8 cellular contexts compared by ENCODE assay signal in the genomic region with DNA sequence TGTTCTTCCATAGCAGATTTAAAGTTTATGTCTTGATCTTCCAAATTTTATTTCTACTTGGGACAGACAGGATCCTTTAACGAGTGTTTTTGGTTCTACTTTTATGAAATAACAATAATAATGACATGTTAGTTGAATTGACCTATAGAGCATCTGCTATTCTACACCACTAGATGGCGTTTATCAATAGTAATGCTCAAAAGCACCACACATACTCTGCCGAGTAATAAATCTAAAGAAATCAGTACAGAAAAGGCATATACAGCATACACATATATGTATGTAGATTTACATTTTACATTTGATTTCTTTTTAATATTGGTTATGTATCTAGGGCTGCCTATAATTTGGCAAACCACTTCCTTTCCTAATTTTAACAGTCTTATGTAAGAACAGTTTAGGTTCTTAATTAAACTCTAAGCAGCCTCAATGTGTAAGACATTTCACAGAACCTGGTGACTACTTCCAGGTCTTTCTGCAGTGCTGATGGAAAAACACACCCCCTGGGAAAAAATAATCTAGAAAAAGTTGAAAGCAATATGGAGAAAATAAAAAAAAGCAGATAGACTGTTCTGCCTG. TPM values are rescaled to one million over a fixed set of nuclear protein-coding genes. Genes with fewer than 3 reads are reported as not detected.
DNase-seq lines count a peak whose midpoint lies in the region; ATAC-seq and TF ChIP-seq lines count a peak whose summit lies in the region.

No MANE protein-coding gene starts in this region.

- no peaks in the 10 kb centered on the region for H3K36me3 Mint-ChIP-seq in stimulated activated naive B cell treated with anti-CD40 and anti-IgM and Interleukin-4, amounts not matched to agents 10 μg/mL and 1 μg/mL and 100 μg/mL, for 72 hours

- H3K27me3 Mint-ChIP-seq in stimulated activated naive B cell treated with anti-CD40 and anti-IgM and Interleukin-4, amounts not matched to agents 10 μg/mL and 1 μg/mL and 100 μg/mL, for 72 hours, result peaks cover 0 to 9% of the 10 kb centered on the region in 2 donors

- intact Hi-C loops in adrenal gland (cut with DNase I), result loop anchor here (10.0 kb wide), 4 partner anchors 309 to 771 kb away; no protein-coding TSS in a partner anchor
- intact Hi-C loops in left ventricle myocardium superior (cut with micrococcal nuclease), result loop anchor here (5.0 kb wide), 1 partner anchor 391 kb away; no protein-coding TSS in a partner anchor

- no peak for TF ChIP-seq POLR2A in adrenal gland (IDR thresholded peaks at IDR 0.05)

- peak; percentile 72 to 88 (median 74) for TF ChIP-seq CTCF in adrenal gland (IDR thresholded peaks at IDR 0.05)

- H3K9me3 Mint-ChIP-seq in stimulated activated naive B cell treated with anti-CD40 and anti-IgM and Interleukin-4, amounts not matched to agents 10 μg/mL and 1 μg/mL and 100 μg/mL, for 72 hours, result no peaks in the 10 kb centered on the region

- 0 to 1% (median 0%) methylated on average over 3 of the region's 3 CpGs for WGBS in adrenal gland, 4 donors

- no peak overlapping the region for H3K4me3 Mint-ChIP-seq in stimulated activated naive B cell treated with anti-CD40 and anti-IgM and Interleukin-4, amounts not matched to agents 10 μg/mL and 1 μg/mL and 100 μg/mL, for 72 hours

- H3K4me3 ChIP-seq in adrenal gland, result no peak overlapping the region

- H3K9me3 ChIP-seq in adrenal gland (replicated peaks in 1 of 3), result no peaks in the 10 kb centered on the region

- H3K27ac Mint-ChIP-seq in stimulated activated naive B cell treated with anti-CD40 and anti-IgM and Interleukin-4, amounts not matched to agents 10 μg/mL and 1 μg/mL and 100 μg/mL, for 72 hours, result no peak overlapping the region

- peaks cover 1 to 4% of the 10 kb centered on the region in 2 donors for H3K4me1 Mint-ChIP-seq in stimulated activated naive B cell treated with anti-CD40 and anti-IgM and Interleukin-4, amounts not matched to agents 10 μg/mL and 1 μg/mL and 100 μg/mL, for 72 hours

- peak; percentile 65 for ATAC-seq in GM18520 (IDR thresholded peaks at IDR 0.05; ENCODE audit: unreplicated experiment)
- ATAC-seq in HG03095 (IDR thresholded peaks at IDR 0.05; ENCODE audit: unreplicated experiment), result peak; percentile 73
- ATAC-seq in left ventricle myocardium superior, result peak; percentile 63
- peak; percentile 74 to 82 for ATAC-seq in stimulated activated naive B cell treated with anti-CD40 and anti-IgM and Interleukin-4, amounts not matched to agents 10 μg/mL and 1 μg/mL and 100 μg/mL, for 72 hours (replicated peaks)

- H3K4me1 ChIP-seq in adrenal gland (replicated peaks in 1 of 2), result peaks cover 0 to 3% of the 10 kb centered on the region in 2 donors

- H3K36me3 ChIP-seq in adrenal gland (replicated peaks in 1 of 2), result no peaks in the 10 kb centered on the region

- peaks cover 3% of the 10 kb centered on the region for H3K27me3 ChIP-seq in adrenal gland

- DNase-seq in Ammon's horn (ENCODE audit: low spot score), result peak; percentile 51
- DNase-seq in NCI-H2171 (lab: John Stamatoyannopoulos, UW), result peak; percentile 58
- no peak for DNase-seq in adrenal gland
- DNase-seq in left ventricle myocardium superior, result no peak
- DNase-seq in stimulated activated naive B cell treated with anti-CD40 and anti-IgM and Interleukin-4, amounts not matched to agents 10 μg/mL and 1 μg/mL and 100 μg/mL, for 72 hours, result no peak
- no peak for DNase-seq in NCI-H524 treated with DMSO at 0.1 percent for 48 hours (lab: John Stamatoyannopoulos, UW)

- no peak overlapping the region for H3K27ac ChIP-seq in adrenal gland

RNA-seq across cellular contexts. Expression of gene SIPA1L2, which starts 5.9 kb away (rescaled TPM):
- total RNA-seq in adrenal gland (10 to 100 TPM in 5 of 8 donors, 1 to 10 TPM in 3; 8.3 to 15.9 (median 10.8) TPM), left ventricle myocardium superior (127 TPM)
- polyA plus RNA-seq in adrenal gland, result 10 to 100 TPM in 1 of 3 donors, 1 to 10 TPM in 2; 5.5 to 11.6 (median 6.2) TPM

Comparison
In these comparisons a context has a peak if more than half of its experiments do, and no peak if none do; other contexts are left out.
1. DNase-seq: peak in Ammon's horn (single experiment) and NCI-H2171 (single experiment); none in adrenal gland (0 of 7), left ventricle myocardium superior (single experiment), stimulated activated naive B cell treated with anti-CD40 and anti-IgM and Interleukin-4, amounts not matched to agents 10 μg/mL and 1 μg/mL and 100 μg/mL, for 72 hours (single experiment) and NCI-H524 treated with DMSO at 0.1 percent for 48 hours (single experiment).
2. Peak in every context shown above with its lines, with median percentiles within 50 percentile points of each other: ATAC-seq.